11 cellular contexts compared by ENCODE assay signal in the genomic region with DNA sequence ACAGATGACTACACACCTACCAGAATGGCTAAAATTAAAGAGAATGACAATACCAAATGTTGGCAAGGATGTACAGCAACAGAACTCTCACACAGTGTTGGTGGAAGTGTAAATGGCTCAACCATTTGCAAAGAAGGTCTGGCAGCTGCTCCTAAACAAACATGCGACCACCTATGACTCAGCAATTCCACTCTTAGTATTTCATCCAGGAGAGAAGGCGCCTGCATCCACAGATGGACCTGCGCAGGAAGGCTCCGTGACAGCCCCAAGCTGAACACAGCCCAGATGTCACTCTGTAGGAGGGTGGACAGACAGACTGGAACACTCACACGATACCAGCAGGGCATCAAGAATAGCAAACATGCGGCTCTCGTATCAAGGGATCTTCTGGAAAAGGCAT. TPM values are rescaled to one million over a fixed set of nuclear protein-coding genes. Genes with fewer than 3 reads are reported as not detected.
DNase-seq lines count a peak whose midpoint lies in the region; ATAC-seq and TF ChIP-seq lines count a peak whose summit lies in the region.
"Had no signal": no experiment of that assay in that cellular context is flagged by ENCODE, and none has a peak within 500 bp of the region (broad histone marks: within the 10 kb centered on the region; RNA-seq: fewer than 3 reads in every experiment).

No MANE protein-coding gene starts in this region.

- intact Hi-C loops in stomach (cut with DNase I; ENCODE audit: low total_unique reads), result loop anchor here (10.0 kb wide), 1 partner anchor 52 kb away; a partner anchor contains a TSS
- intact Hi-C loops in uterus (cut with DNase I; ENCODE audit: low total_unique reads), result no loop called here
- intact Hi-C loops in colonic mucosa (cut with DNase I), result loop anchor here (5.0 kb wide), 1 partner anchor 64 kb away; a partner anchor contains a TSS

- TF ChIP-seq CTCF in glutamatergic neuron (IDR thresholded peaks at IDR 0.05; ENCODE audit: partially characterized antibody, unreplicated experiment), result no peak
- TF ChIP-seq CTCF in stomach (IDR thresholded peaks at IDR 0.05), result no peak
- no peak for TF ChIP-seq CTCF in uterus (IDR thresholded peaks at IDR 0.05)
- no peak for TF ChIP-seq CTCF in colonic mucosa (IDR thresholded peaks at IDR 0.05)

- H3K27me3 ChIP-seq in stomach (no peaks in the 10 kb centered on the region), uterus (no peaks in the 10 kb centered on the region), colonic mucosa (no peaks in the 10 kb centered on the region)

- no peak overlapping the region for H3K4me3 ChIP-seq in stomach
- H3K4me3 ChIP-seq in uterus, result no peak overlapping the region
- H3K4me3 ChIP-seq in colonic mucosa, result no peak overlapping the region
- H3K4me3 ChIP-seq: HAP-1, skin epidermis had no signal

- H3K36me3 Mint-ChIP-seq in activated T-cell treated with anti-CD3 and anti-CD28 coated beads, Interleukin-2, amount 50 U/mL, for 72 hours (ENCODE audit: insufficient read depth in 2 of 2), result peaks cover 2 to 4% of the 10 kb centered on the region in 2 donors
- peaks cover 26% of the 10 kb centered on the region for H3K36me3 Mint-ChIP-seq in T-cell
- no peaks in the 10 kb centered on the region for H3K36me3 Mint-ChIP-seq in glutamatergic neuron (ENCODE audit: unreplicated experiment)

- TF ChIP-seq EP300 in stomach (IDR thresholded peaks at IDR 0.05), result no peak

- H3K9me3 Mint-ChIP-seq in activated T-cell treated with anti-CD3 and anti-CD28 coated beads, Interleukin-2, amount 50 U/mL, for 72 hours, result no peaks in the 10 kb centered on the region
- no peaks in the 10 kb centered on the region for H3K9me3 Mint-ChIP-seq in T-cell
- peaks cover 13% of the 10 kb centered on the region for H3K9me3 Mint-ChIP-seq in glutamatergic neuron (ENCODE audit: unreplicated experiment)

- H3K27ac Mint-ChIP-seq in activated T-cell treated with anti-CD3 and anti-CD28 coated beads, Interleukin-2, amount 50 U/mL, for 72 hours, result peak overlapping the region; percentile 25
- H3K27ac Mint-ChIP-seq in T-cell, result peak overlapping the region; percentile 76 to 86
- H3K27ac Mint-ChIP-seq in glutamatergic neuron (ENCODE audit: unreplicated experiment), result peak overlapping the region; percentile 99

- 43 to 74% (median 65%) methylated on average over 7 of the region's 7 CpGs for WGBS in stomach, 5 donors

- TF ChIP-seq POLR2A in stomach (IDR thresholded peaks at IDR 0.05), result no peak
- TF ChIP-seq POLR2A in uterus (IDR thresholded peaks at IDR 0.05), result no peak

- H3K4me3 Mint-ChIP-seq in activated T-cell treated with anti-CD3 and anti-CD28 coated beads, Interleukin-2, amount 50 U/mL, for 72 hours, result peak overlapping the region; percentile 17 to 82
- H3K4me3 Mint-ChIP-seq in T-cell (peak overlapping the region in 1 of 3 donors; percentile 87), glutamatergic neuron (ENCODE audit: unreplicated experiment) (peak overlapping the region; percentile 83)

- H3K27me3 Mint-ChIP-seq in activated T-cell treated with anti-CD3 and anti-CD28 coated beads, Interleukin-2, amount 50 U/mL, for 72 hours (ENCODE audit: low read depth), result no peaks in the 10 kb centered on the region
- H3K27me3 Mint-ChIP-seq in T-cell, result no peaks in the 10 kb centered on the region
- H3K27me3 Mint-ChIP-seq in glutamatergic neuron (ENCODE audit: unreplicated experiment), result peaks cover 16% of the 10 kb centered on the region

- H3K9me3 ChIP-seq in stomach (no peaks in the 10 kb centered on the region), uterus (no peaks in the 10 kb centered on the region), colonic mucosa (no peaks in the 10 kb centered on the region)
- H3K9me3 ChIP-seq: HAP-1 had no signal

- no peak for DNase-seq in activated T-cell treated with anti-CD3 and anti-CD28 coated beads, Interleukin-2, amount 50 U/mL, for 72 hours
- no peak for DNase-seq in activated T-cell treated with anti-CD3 and anti-CD28 coated beads, Interleukin-2, amount 50 U/mL, for 1 hour
- DNase-seq in T-cell (no peak), glutamatergic neuron (peak; percentile 63), stomach (no peak), uterus (no peak), H4 (ENCODE audit: low spot score) (no peak), colonic mucosa (no peak)
- DNase-seq: RPMI8226 had no signal

- no peak for ATAC-seq in activated T-cell treated with anti-CD3 and anti-CD28 coated beads, Interleukin-2, amount 50 U/mL, for 72 hours (replicated peaks in 1 of 2)
- no peak for ATAC-seq in T-cell (replicated peaks in 1 of 4)

- POLR2A ChIA-PET in T-cell (lab: Charles Lee), result no interaction called here

- H3K27ac ChIP-seq in stomach (peak overlapping the region in 4 of 5 donors; percentile 20 to 99 (median 58)), uterus (peak overlapping the region in 1 of 2 donors; percentile 81), colonic mucosa (no peak overlapping the region)

- H3K4me1 Mint-ChIP-seq in activated T-cell treated with anti-CD3 and anti-CD28 coated beads, Interleukin-2, amount 50 U/mL, for 72 hours (ENCODE audit: low read depth), result peaks cover 69% of the 10 kb centered on the region
- H3K4me1 Mint-ChIP-seq in T-cell (peaks cover 72 to 88% (median 86%) of the 10 kb centered on the region in 3 donors), glutamatergic neuron (ENCODE audit: low read depth, unreplicated experiment) (peaks cover 67% of the 10 kb centered on the region)

- peaks cover 73 to 91% (median 76%) of the 10 kb centered on the region in 4 donors for H3K4me1 ChIP-seq in stomach
- H3K4me1 ChIP-seq in uterus, result peaks cover 13 to 43% of the 10 kb centered on the region in 2 donors
- H3K4me1 ChIP-seq in colonic mucosa, result peaks cover 13% of the 10 kb centered on the region

- CTCF ChIA-PET in T-cell (lab: Charles Lee), result interaction anchor here in 1 of 2 donors (0.5 kb wide), 2 partner anchors 354 to 689 kb away, joined by 3 to 5 read pairs; no protein-coding TSS in a partner anchor

- H3K36me3 ChIP-seq in stomach, result peaks cover 21 to 38% (median 35%) of the 10 kb centered on the region in 4 donors
- no peaks in the 10 kb centered on the region for H3K36me3 ChIP-seq in uterus
- peaks cover 18% of the 10 kb centered on the region for H3K36me3 ChIP-seq in colonic mucosa

- H3K9ac ChIP-seq in colonic mucosa (ENCODE audit: low read depth in 2 of 2, low read length in 2 of 2), result no peak overlapping the region

RNA-seq across cellular contexts. Expression of a gene that starts 6.7 kb away (rescaled TPM):
- 10 to 100 TPM; 63.9 to 70.5 TPM for total RNA-seq in activated T-cell treated with anti-CD3 and anti-CD28 coated beads, Interleukin-2, amount 50 U/mL, for 72 hours
- 10 to 100 TPM; 73.4 to 91.1 (median 90.2) TPM for total RNA-seq in T-cell
- total RNA-seq in glutamatergic neuron (ENCODE audit: unreplicated experiment), result 249 TPM
- 100 to 1,000 TPM in 4 of 5 donors, 10 to 100 TPM in 1; 85.7 to 253 (median 164) TPM for total RNA-seq in stomach
- polyA plus RNA-seq in stomach, result 10 to 100 TPM; 61.3 to 96.3 (median 75.8) TPM
- total RNA-seq in uterus, result 100 to 1,000 TPM; 108 to 202 (median 146) TPM
- 239 and 246 TPM in 2 replicates for total RNA-seq in H4 (2014; rRNA removed; shearing (Covaris generic))
- 100 to 1,000 TPM; 218 to 414 TPM for total RNA-seq in colonic mucosa

RNA-seq across cellular contexts. Expression of a gene that starts 48.9 kb away (rescaled TPM):
- 10 to 100 TPM; 60.1 to 67.8 TPM for total RNA-seq in activated T-cell treated with anti-CD3 and anti-CD28 coated beads, Interleukin-2, amount 50 U/mL, for 72 hours
- 10 to 100 TPM; 49.1 to 77.1 (median 53.7) TPM for total RNA-seq in T-cell
- total RNA-seq in glutamatergic neuron (ENCODE audit: unreplicated experiment), result 63.5 TPM
- 10 to 100 TPM; 29.5 to 80.1 (median 42.0) TPM for total RNA-seq in stomach
- 10 to 100 TPM; 36.4 to 95.9 (median 78.1) TPM for polyA plus RNA-seq in stomach
- total RNA-seq in uterus, result 10 to 100 TPM; 62.6 to 88.4 (median 67.4) TPM
- total RNA-seq in H4 (2014; rRNA removed; shearing (Covaris generic)), result 155 and 177 TPM in 2 replicates
- total RNA-seq in colonic mucosa, result 10 to 100 TPM; 81.3 to 82.8 TPM

RNA-seq across cellular contexts. Expression of a gene that starts 53.9 kb away (rescaled TPM):
- 100 to 1,000 TPM; 248 to 287 TPM for total RNA-seq in activated T-cell treated with anti-CD3 and anti-CD28 coated beads, Interleukin-2, amount 50 U/mL, for 72 hours
- total RNA-seq in T-cell (100 to 1,000 TPM; 249 to 498 (median 304) TPM), glutamatergic neuron (ENCODE audit: unreplicated experiment) (0.91 TPM), stomach (10 to 100 TPM in 3 of 5 donors, 1 to 10 TPM in 2; 3.5 to 72.2 (median 14.2) TPM), uterus (10 to 100 TPM; 20.2 to 46.8 (median 21.0) TPM), colonic mucosa (10 to 100 TPM; 13.1 to 27.1 TPM)
- 10 to 100 TPM in 2 of 3 donors, 1 to 10 TPM in 1; 6.7 to 25.3 (median 24.1) TPM for polyA plus RNA-seq in stomach
- 0.91 and 1.9 TPM in 2 replicates for total RNA-seq in H4 (2014; rRNA removed; shearing (Covaris generic))

Comparison
In these comparisons a context has a peak if more than half of its experiments do, and no peak if none do; other contexts are left out.
1. H3K27ac Mint-ChIP-seq: peak in every context shown above with its lines; median percentile 99 in glutamatergic neuron; 81 in T-cell; 25 in activated T-cell treated with anti-CD3 and anti-CD28 coated beads, Interleukin-2, amount 50 U/mL, for 72 hours.